1 cellular context compared by ENCODE assay signal in genomic region chr10:110704070-110704469, GRCh38.
TF ChIP-seq lines count a peak whose summit lies in the region.

No MANE protein-coding gene starts in this region.

TF ChIP-seq in K562, 482 proteins besides CTCF, POLR2A, EP300 and RAD21 (continued from another document):
- peak; percentile 59 for TF ChIP-seq ZNF146 (CRISPR knock-in tag; IDR thresholded peaks at IDR 0.05; ENCODE audit: unreplicated experiment)
- no peak for TF ChIP-seq DDX20 (tag; IDR thresholded peaks at IDR 0.05; ENCODE audit: low read depth)
- TF ChIP-seq TGIF2 (CRISPR knock-in tag; IDR thresholded peaks at IDR 0.05): no peak
- no peak for TF ChIP-seq JUN (IDR thresholded peaks at IDR 0.05; ENCODE audit: borderline replicate concordance, low read depth, low read length)
- no peak for TF ChIP-seq JUN (CRISPR knock-in tag; IDR thresholded peaks at IDR 0.05; ENCODE audit: borderline replicate concordance)
- TF ChIP-seq STAT5A (IDR thresholded peaks at IDR 0.05; ENCODE audit: borderline replicate concordance, low read length): no peak
- no peak for TF ChIP-seq ZKSCAN8 (CRISPR knock-in tag; IDR thresholded peaks at IDR 0.05)
- no peak for TF ChIP-seq STAT5B (CRISPR knock-in tag; IDR thresholded peaks at IDR 0.05)
- TF ChIP-seq RBM39 (optimal IDR thresholded peaks at IDR 0.05; ENCODE audit: low read depth, low read length): no peak
- no peak for TF ChIP-seq MECOM (CRISPR knock-in tag; IDR thresholded peaks at IDR 0.05)
- TF ChIP-seq ZNF212 (CRISPR knock-in tag; IDR thresholded peaks at IDR 0.05): no peak
- no peak for TF ChIP-seq SIX5 (IDR thresholded peaks at IDR 0.05; ENCODE audit: borderline replicate concordance in 1 of 2, insufficient read depth in 1 of 2, low read depth in 1 of 2, low read length in 2 of 2)
- no peak for TF ChIP-seq SIN3B (IDR thresholded peaks at IDR 0.05; ENCODE audit: low read depth)
- TF ChIP-seq TCF3 (CRISPR knock-in tag; IDR thresholded peaks at IDR 0.05): no peak
- no peak for TF ChIP-seq ATF6 (CRISPR knock-in tag; IDR thresholded peaks at IDR 0.05)
